ENCODE assay signal across 27 cellular contexts in the genomic region with DNA sequence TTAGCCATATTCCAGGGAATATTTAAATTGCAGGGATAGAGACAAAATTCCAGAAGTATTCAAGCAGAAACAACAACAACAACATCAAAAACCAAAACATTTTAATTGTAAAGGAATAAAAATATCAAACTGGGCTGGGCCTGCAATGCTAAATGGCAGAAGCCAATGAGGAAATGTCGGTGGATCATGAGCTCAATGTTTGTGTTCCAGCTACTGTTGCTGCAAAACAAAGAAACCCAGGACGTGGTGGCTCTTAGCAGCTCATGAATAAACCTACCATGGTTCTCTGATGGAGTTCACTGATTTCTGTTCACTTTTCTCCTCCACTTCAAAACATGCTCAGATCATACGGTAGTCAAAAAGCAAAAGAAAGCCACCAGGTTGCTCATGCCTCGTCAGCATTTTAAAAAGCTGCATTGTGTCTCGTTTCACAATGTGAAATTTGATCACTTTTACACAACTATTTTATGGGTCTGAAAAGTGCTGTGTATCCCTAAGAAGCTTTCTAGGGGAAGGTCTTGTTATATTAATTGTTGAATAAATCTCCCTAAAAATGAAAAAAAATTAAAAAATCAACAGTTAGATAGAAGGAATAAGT. TPM values are rescaled to one million over a fixed set of nuclear protein-coding genes. Genes with fewer than 3 reads are reported as not detected.
A peak's percentile ranks its signal among the peaks of the same experiment; 100 is the strongest.
DNase-seq lines count a peak whose midpoint lies in the region; ATAC-seq, FAIRE-seq and TF ChIP-seq lines count a peak whose summit lies in the region.
"Had no signal": no experiment of that assay in that cellular context is flagged by ENCODE, and none has a peak within 500 bp of the region (broad histone marks: within the 10 kb centered on the region; RNA-seq: fewer than 3 reads in every experiment).

No MANE protein-coding gene starts in this region.

- no peak overlapping the region for H3K27ac ChIP-seq in K562 (ENCODE audit: extremely low read depth, low read depth, low read length)
- H3K27ac ChIP-seq: 22Rv1, GM23248, HL-60, SK-N-MC had no signal

- TF ChIP-seq RAD21 in K562 (CRISPR knock-in tag; conservative IDR thresholded peaks at IDR 0.05 in 1 of 2, IDR thresholded peaks at IDR 0.05 in 1 of 2): no peak

- no peaks in the 10 kb centered on the region for H3K36me3 ChIP-seq in K562 (ENCODE audit: control insufficient read depth, insufficient read depth, low read length)

- no peaks in the 10 kb centered on the region for H3K27me3 ChIP-seq in K562 (ENCODE audit: control insufficient read depth in 2 of 2, insufficient read depth in 2 of 2, low read length in 2 of 2)

- FAIRE-seq in K562 (lab: Jason Lieb, UNC): no peak
- FAIRE-seq: GM12878, RCC 7860 had no signal

- no peak for ATAC-seq in K562
- ATAC-seq: GM12878, HCT116 had no signal

- 5% methylated on average over 5 of the region's 5 CpGs for WGBS in K562 (ENCODE audit: insufficient coverage, low coverage, missing lambda C conversion rate)

- H3K9ac ChIP-seq in K562 (ENCODE audit: insufficient read depth in 1 of 2, low read depth in 2 of 2, low read length in 2 of 2): no peak overlapping the region
- H3K9ac ChIP-seq: GM23248 had no signal

- intact Hi-C loops in K562 (cut with micrococcal nuclease) (no loop called here), posterior cingulate gyrus (cut with DNase I) (no loop called here)

- BruUV-seq in K562 (replicated peaks; lab: Mats Ljungman, UMichigan): no TSS peak

- H3K9me1 ChIP-seq in K562 (ENCODE audit: control insufficient read depth, insufficient read depth, low read length): no peaks in the 10 kb centered on the region

- no peak for TF ChIP-seq EP300 in K562 (IDR thresholded peaks at IDR 0.05; ENCODE audit: low read length)

- H2AFZ ChIP-seq in K562 (ENCODE audit: low read depth, low read length): no peak overlapping the region
- H2AFZ ChIP-seq: GM23248 had no signal

- no peaks in the 10 kb centered on the region for H4K20me1 ChIP-seq in K562 (replicated peaks; ENCODE audit: control insufficient read depth, insufficient read depth, low read length)

- POLR2A ChIA-PET in K562 (lab: Yijun Ruan, JAX): no interaction called here

- H3K79me2 ChIP-seq in K562 (ENCODE audit: control insufficient read depth, insufficient read depth, low read length): no peaks in the 10 kb centered on the region

- peak; percentile 29 for DNase-seq in DMS153 (lab: John Stamatoyannopoulos, UW)
- DNase-seq in DMS153 treated with DMSO at 0.1 percent for 48 hours (lab: John Stamatoyannopoulos, UW; ENCODE audit: unreplicated experiment): no peak
- DNase-seq in NCI-H748 (lab: John Stamatoyannopoulos, UW; ENCODE audit: unreplicated experiment): peak; percentile 26
- DNase-seq in NCI-H748 treated with DMSO at 0.1 percent for 48 hours (lab: John Stamatoyannopoulos, UW): no peak
- no peak for DNase-seq in K562 (ENCODE audit: extremely low read depth in 1 of 4, low spot score in 3 of 4)
- DNase-seq in AG08396 (ENCODE audit: low spot score): no peak
- no peak for DNase-seq in NCI-H128 (lab: John Stamatoyannopoulos, UW; ENCODE audit: unreplicated experiment)
- no peak for DNase-seq in posterior cingulate gyrus
- DNase-seq: ACHN; CD4-positive, CD25-positive, alpha-beta regulatory T cell; DMS79; EL; GDM1; GM23248; Kasumi-1; NCI-H1092 treated with DMSO at 0.1 percent for 48 hours; NCI-H1436 treated with DMSO at 0.1 percent for 48 hours; NCI-H187 treated with DMSO at 0.1 percent for 48 hours; NCI-H446 treated with DMSO at 0.1 percent for 48 hours; NCI-H69; SIG-M5 had no signal

- in situ Hi-C loops in K562 (cut with MboI): no loop called here

- CTCF ChIA-PET in K562 (lab: Yijun Ruan, JAX; ENCODE audit: low intra/inter-chr PET ratio): no interaction called here

- no peaks in the 10 kb centered on the region for H3K9me3 ChIP-seq in K562 (replicated peaks; ENCODE audit: control insufficient read depth, insufficient read depth, low read depth, low read length)

- H3K4me1 ChIP-seq in K562 (replicated peaks in 1 of 2; ENCODE audit: control insufficient read depth in 2 of 2, insufficient read depth in 2 of 2, low read length in 2 of 2): no peaks in the 10 kb centered on the region

- H3K4me2 ChIP-seq in K562 (ENCODE audit: insufficient read depth, low read length): no peak overlapping the region

- H3K4me3 ChIP-seq in K562: no peak overlapping the region
- H3K4me3 ChIP-seq: GM12878, GM23248, SK-N-MC had no signal

- TF ChIP-seq CTCF in K562 (IDR thresholded peaks at IDR 0.05 in 2 of 3, conservative IDR thresholded peaks at IDR 0.05 in 1 of 3; ENCODE audit: insufficient read depth in 2 of 3, low read depth in 1 of 3, low read length in 3 of 3): no peak

- TF ChIP-seq POLR2A in K562 (conservative IDR thresholded peaks at IDR 0.05): no peak

TF ChIP-seq in K562, 482 proteins besides CTCF, POLR2A, EP300 and RAD21:
- TF ChIP-seq MAFK (IDR thresholded peaks at IDR 0.05; ENCODE audit: low read length) (peak; percentile 49; the same call in 1 of the 2 replicates), C11orf30 (IDR thresholded peaks at IDR 0.05; ENCODE audit: low read depth) (peak; percentile 60; the same call in 1 of the 2 replicates), MAFF (IDR thresholded peaks at IDR 0.05; ENCODE audit: low read length) (peak; percentile 54; the same call in 1 of the 2 replicates), ZFP30 (CRISPR knock-in tag; IDR thresholded peaks at IDR 0.05; ENCODE audit: borderline replicate concordance) (no peak), ZNF316 (IDR thresholded peaks at IDR 0.05) (peak; percentile 77), MAFG (tag; conservative IDR thresholded peaks at IDR 0.05) (peak; percentile 34; the same call in 1 of the 2 replicates), NRF1 (conservative IDR thresholded peaks at IDR 0.05 in 1 of 2, IDR thresholded peaks at IDR 0.05 in 1 of 2) (no peak)
TF ChIP-seq in K562: peak in this region for 5.

RNA-seq across cellular contexts. Expression of gene ASNS, which starts 54.0 kb away (rescaled TPM):
- total RNA-seq in K562 (2011; cell fraction: chromatin; rRNA removed; ENCODE audit: low replicate concordance): 152 and 366 TPM in 2 replicates
- 72.2 and 86.7 TPM in 2 replicates for total RNA-seq in K562 (2011; cell fraction: nucleolus; rRNA removed)
- total RNA-seq in K562 (2011; cell fraction: nucleoplasm; rRNA removed): 180 and 190 TPM in 2 replicates
- 110 and 116 TPM in 2 replicates for total RNA-seq in K562 (2014; rRNA removed)
- 195 and 236 TPM in 2 replicates for total RNA-seq in K562 (2014; rRNA removed; fragmentation: Illumina TruSeq; extraction: Trizol)
- 36.0 and 42.1 TPM in 2 replicates for total RNA-seq in K562 (2015; rRNA removed; fragmentation: Illumina TruSeq; extraction: Trizol)
- 208 and 215 TPM in 2 replicates for total RNA-seq in K562 (2021)
- polyA plus RNA-seq in K562 (2011; rRNA removed): 127 and 129 TPM in 2 replicates
- polyA plus RNA-seq in K562 (2011; cell fraction: cytosol; rRNA removed): 50.5 and 79.9 TPM in 2 replicates
- polyA plus RNA-seq in K562 (2011; cell fraction: nucleus; rRNA removed): 142 and 195 TPM in 2 replicates
- 92.6 and 745 TPM in 2 replicates for polyA plus RNA-seq in K562 (2012)
- polyA plus RNA-seq in K562 (2014; fragmentation: Illumina TruSeq; extraction: Trizol): 345 and 354 TPM in 2 replicates
- polyA plus RNA-seq in K562 (2014; fragmentation: Nextera tagmentation; extraction: Ambion mirVana): 100 to 1,000 TPM; 232 to 268 TPM
- 261 and 331 TPM in 2 replicates for polyA plus RNA-seq in K562 (2014; rRNA removed)
- 134 and 171 TPM in 2 replicates for polyA minus RNA-seq in K562 (2011; rRNA and poly(A)+ RNA removed)
- polyA minus RNA-seq in K562 (2011; cell fraction: cytosol; rRNA and poly(A)+ RNA removed): 42.9 and 53.7 TPM in 2 replicates
- polyA minus RNA-seq in K562 (2011; cell fraction: nucleus; rRNA and poly(A)+ RNA removed): 36.8 and 107 TPM in 2 replicates

Comparison
In these comparisons a context has a peak if more than half of its experiments do, and no peak if none do; other contexts are left out.
1. DNase-seq: peak in DMS153 (single experiment) and NCI-H748 (single experiment); none in DMS153 treated with DMSO at 0.1 percent for 48 hours (single experiment), NCI-H748 treated with DMSO at 0.1 percent for 48 hours (single experiment), K562 (0 of 4), AG08396 (single experiment), NCI-H128 (single experiment) and posterior cingulate gyrus (0 of 10).